ENCODE assay signal across 8 cellular contexts in genomic region chr4:4762909-4763814, GRCh38.
DNase-seq lines count a peak whose midpoint lies in the region; ATAC-seq and TF ChIP-seq lines count a peak whose summit lies in the region.

No MANE protein-coding gene starts in this region.

- no peaks in the 10 kb centered on the region for H3K27me3 ChIP-seq in naive thymus-derived CD4-positive, alpha-beta T cell (ENCODE audit: control insufficient read depth in 2 of 2, insufficient read depth in 2 of 2, low read length in 2 of 2)
- H3K27me3 ChIP-seq in psoas muscle (ENCODE audit: insufficient read depth in 3 of 3, low read length in 2 of 3) = no peaks in the 10 kb centered on the region

- peaks cover 5% of the 10 kb centered on the region for H3K9me3 Mint-ChIP-seq in activated T-cell treated with anti-CD3 and anti-CD28 coated beads, Interleukin-2, amount 50 U/mL, for 4 hours
- H3K9me3 Mint-ChIP-seq in naive thymus-derived CD4-positive, alpha-beta T cell = peaks cover 3 to 27% (median 10%) of the 10 kb centered on the region in 11 donors

- ATAC-seq in GM21360 (IDR thresholded peaks at IDR 0.05; ENCODE audit: unreplicated experiment) = peak; percentile 87
- ATAC-seq in HG03457 (IDR thresholded peaks at IDR 0.05; ENCODE audit: unreplicated experiment) = peak; percentile 92
- peak; percentile 77 to 92 for ATAC-seq in activated T-cell treated with anti-CD3 and anti-CD28 coated beads, Interleukin-2, amount 50 U/mL, for 4 hours
- peak; percentile 22 for ATAC-seq in naive thymus-derived CD4-positive, alpha-beta T cell
- no peak for ATAC-seq in psoas muscle

- WGBS in psoas muscle, 3 donors = 30 to 37% (median 33%) methylated on average over 27 of the region's 27 CpGs

- H3K36me3 Mint-ChIP-seq in activated T-cell treated with anti-CD3 and anti-CD28 coated beads, Interleukin-2, amount 50 U/mL, for 4 hours (ENCODE audit: insufficient read depth) = peaks cover 2% of the 10 kb centered on the region
- H3K36me3 Mint-ChIP-seq in naive thymus-derived CD4-positive, alpha-beta T cell = peaks cover 0 to 18% (median 7%) of the 10 kb centered on the region in 5 donors

- CTCF ChIA-PET in naive thymus-derived CD4-positive, alpha-beta T cell (lab: Charles Lee) = no interaction called here

- H3K4me1 ChIP-seq in naive thymus-derived CD4-positive, alpha-beta T cell (ENCODE audit: control insufficient read depth in 2 of 2, insufficient read depth in 2 of 2, low read length in 2 of 2) = peaks cover 0 to 3% of the 10 kb centered on the region in 2 donors
- no peaks in the 10 kb centered on the region for H3K4me1 ChIP-seq in psoas muscle

- no peak overlapping the region for H3K27ac ChIP-seq in naive thymus-derived CD4-positive, alpha-beta T cell (ENCODE audit: low read depth, low read length)
- no peak overlapping the region for H3K27ac ChIP-seq in psoas muscle

- H3K36me3 ChIP-seq in naive thymus-derived CD4-positive, alpha-beta T cell (ENCODE audit: control insufficient read depth in 2 of 3, insufficient read depth in 3 of 3, low read length in 3 of 3) = no peaks in the 10 kb centered on the region
- no peaks in the 10 kb centered on the region for H3K36me3 ChIP-seq in psoas muscle (ENCODE audit: insufficient read depth in 1 of 2, low read depth in 1 of 2)

- intact Hi-C loops in naive thymus-derived CD4-positive, alpha-beta T cell (cut with micrococcal nuclease) = no loop called here
- intact Hi-C loops in psoas muscle (cut with DNase I) = no loop called here

- no peaks in the 10 kb centered on the region for H3K9me3 ChIP-seq in naive thymus-derived CD4-positive, alpha-beta T cell (ENCODE audit: control insufficient read depth in 2 of 3, low read length in 3 of 3)
- no peaks in the 10 kb centered on the region for H3K9me3 ChIP-seq in psoas muscle

- no peak overlapping the region for H3K4me3 ChIP-seq in naive thymus-derived CD4-positive, alpha-beta T cell (ENCODE audit: low read length)
- no peak overlapping the region for H3K4me3 ChIP-seq in psoas muscle

- no peak overlapping the region for H3K27ac Mint-ChIP-seq in naive thymus-derived CD4-positive, alpha-beta T cell

- H3K4me1 Mint-ChIP-seq in activated T-cell treated with anti-CD3 and anti-CD28 coated beads, Interleukin-2, amount 50 U/mL, for 4 hours (ENCODE audit: low read depth) = peaks cover 8% of the 10 kb centered on the region
- peaks cover 6 to 15% (median 7%) of the 10 kb centered on the region in 7 donors for H3K4me1 Mint-ChIP-seq in naive thymus-derived CD4-positive, alpha-beta T cell

- TF ChIP-seq CTCF in psoas muscle (IDR thresholded peaks at IDR 0.05) = no peak

- peaks cover 4% of the 10 kb centered on the region for H3K27me3 Mint-ChIP-seq in activated T-cell treated with anti-CD3 and anti-CD28 coated beads, Interleukin-2, amount 50 U/mL, for 4 hours (ENCODE audit: low read depth)
- peaks cover 0 to 15% (median 0%) of the 10 kb centered on the region in 5 donors for H3K27me3 Mint-ChIP-seq in naive thymus-derived CD4-positive, alpha-beta T cell

- DNase-seq in GM03348 (ENCODE audit: low spot score) (peak; percentile 68), C1 segment of cervical spinal cord (lab: John Stamatoyannopoulos, UW) (no peak), psoas muscle (no peak), NCI-H1105 (lab: John Stamatoyannopoulos, UW) (no peak)
- no peak for DNase-seq in activated T-cell treated with anti-CD3 and anti-CD28 coated beads, Interleukin-2, amount 50 U/mL, for 4 hours
- DNase-seq in naive thymus-derived CD4-positive, alpha-beta T cell = no peak

- POLR2A ChIA-PET in naive thymus-derived CD4-positive, alpha-beta T cell (lab: Charles Lee) = no interaction called here

- H3K4me3 Mint-ChIP-seq in activated T-cell treated with anti-CD3 and anti-CD28 coated beads, Interleukin-2, amount 50 U/mL, for 4 hours = peak overlapping the region; percentile 54
- peak overlapping the region in 5 of 10 donors; percentile 9 to 55 (median 25) for H3K4me3 Mint-ChIP-seq in naive thymus-derived CD4-positive, alpha-beta T cell

Comparison
In these comparisons a context has a peak if more than half of its experiments do, and no peak if none do; other contexts are left out.
1. ATAC-seq: peak in GM21360 (single experiment), HG03457 (single experiment), activated T-cell treated with anti-CD3 and anti-CD28 coated beads, Interleukin-2, amount 50 U/mL, for 4 hours (2 of 2) and naive thymus-derived CD4-positive, alpha-beta T cell (single experiment); none in psoas muscle (0 of 4).